ENCODE assay signal across 8 cellular contexts in the genomic region with DNA sequence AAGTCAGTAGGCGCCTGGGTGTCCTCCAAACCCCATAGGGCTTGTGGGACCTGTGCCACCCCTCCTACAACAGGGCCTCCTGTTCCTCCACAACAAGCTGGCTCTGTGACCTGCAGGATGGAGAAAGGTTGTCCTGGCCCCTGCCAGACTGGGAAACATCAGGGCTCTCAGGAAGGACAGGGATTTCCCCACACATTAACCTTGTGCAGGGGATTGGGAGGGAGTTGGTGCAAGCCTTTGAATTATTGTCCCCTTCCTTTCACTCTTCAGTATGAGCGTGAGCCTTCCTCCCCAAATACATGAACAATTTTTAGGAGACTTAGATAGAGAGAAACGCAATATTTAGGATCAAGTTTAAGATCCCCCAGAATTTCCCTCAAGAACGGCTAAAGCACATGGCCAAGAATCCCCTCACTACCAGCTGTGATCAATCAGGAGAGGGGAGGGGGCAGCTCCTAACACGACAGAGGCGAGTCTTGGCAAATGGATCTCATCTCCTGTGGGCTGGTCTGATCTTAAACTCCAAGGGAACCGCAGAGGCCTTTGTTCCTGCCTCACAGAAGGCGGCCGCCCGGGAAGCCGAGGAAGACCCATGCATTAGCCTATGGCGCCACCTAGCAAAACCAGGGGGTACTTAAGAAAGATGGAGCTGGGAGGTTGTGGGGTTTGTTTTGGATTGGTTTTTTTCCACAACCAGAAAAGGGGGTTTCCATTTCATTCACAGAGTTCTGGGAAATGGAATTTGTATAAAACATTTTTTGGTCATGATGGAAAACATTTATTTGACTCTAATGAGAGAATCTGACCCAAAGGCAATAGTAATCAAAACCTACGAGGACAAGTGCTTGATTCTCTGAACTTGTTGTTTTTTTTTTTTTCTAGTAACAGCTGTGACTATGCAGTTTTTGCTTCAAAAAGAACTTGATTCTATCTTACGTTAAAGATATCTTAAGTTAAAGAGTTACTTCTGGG. TPM values are rescaled to one million over a fixed set of nuclear protein-coding genes. Genes with fewer than 3 reads are reported as not detected.
A peak's percentile ranks its signal among the peaks of the same experiment; 100 is the strongest.
DNase-seq lines count a peak whose midpoint lies in the region; ATAC-seq and TF ChIP-seq lines count a peak whose summit lies in the region.

No MANE protein-coding gene starts in this region.

- peak; percentile 79 to 87 (median 81) for TF ChIP-seq CTCF in ascending aorta (IDR thresholded peaks at IDR 0.05)

- H3K36me3 ChIP-seq in SJSA1 (no peaks in the 10 kb centered on the region; the same call in 1 of the 2 replicates), ascending aorta (no peaks in the 10 kb centered on the region)

- peak overlapping the region; percentile 23; the same call in 1 of the 2 replicates for H3K27ac ChIP-seq in SJSA1
- no peak overlapping the region for H3K27ac ChIP-seq in ascending aorta

- DNase-seq in C1 segment of cervical spinal cord (lab: John Stamatoyannopoulos, UW) (peak in 13 of 14 donors; percentile 5 to 77 (median 57)), NCI-H1092 (lab: John Stamatoyannopoulos, UW) (peak; percentile 65), SJSA1 (ENCODE audit: low read depth in 1 of 2, low spot score in 2 of 2) (peak; percentile 81 to 90), ascending aorta (ENCODE audit: low spot score in 2 of 2) (peak; percentile 23 to 86), hepatic stellate cell (ENCODE audit: low spot score) (peak; percentile 76), sciatic nerve (ENCODE audit: low spot score) (peak; percentile 90), cerebellar nuclear complex (lab: John Stamatoyannopoulos, UW) (no peak)

- H3K4me3 ChIP-seq in SJSA1 (no peak overlapping the region), ascending aorta (no peak overlapping the region)

- intact Hi-C loops in ascending aorta (cut with DNase I) = loop anchor here (1.0 to 5.0 kb wide), 3 partner anchors 142 to 427 kb away; no protein-coding TSS in a partner anchor
- intact Hi-C loops in sciatic nerve (cut with DNase I) = loop anchor here (1.0 kb wide), 1 partner anchor 389 kb away; no protein-coding TSS in a partner anchor

- ATAC-seq in GM19463 (IDR thresholded peaks at IDR 0.05; ENCODE audit: unreplicated experiment) = peak; percentile 68
- ATAC-seq in sciatic nerve = peak; percentile 95

- no peaks in the 10 kb centered on the region for H3K9me3 ChIP-seq in SJSA1 (replicated peaks)
- no peaks in the 10 kb centered on the region for H3K9me3 ChIP-seq in ascending aorta

- H3K27me3 ChIP-seq in SJSA1 (replicated peaks) (no peaks in the 10 kb centered on the region), ascending aorta (no peaks in the 10 kb centered on the region)

- H3K4me1 ChIP-seq in SJSA1 (replicated peaks) = peaks cover 51% of the 10 kb centered on the region
- no peaks in the 10 kb centered on the region for H3K4me1 ChIP-seq in ascending aorta

RNA-seq across cellular contexts. Expression of gene OSMR, which starts 36.1 kb away (rescaled TPM):
- 16.9 and 26.4 TPM in 2 replicates for total RNA-seq in SJSA1 (2014; rRNA removed; shearing (Covaris generic))
- total RNA-seq in ascending aorta = 52.4 TPM
- total RNA-seq in sciatic nerve = 103 TPM

Comparison
In these comparisons a context has a peak if more than half of its experiments do, and no peak if none do; other contexts are left out.
1. DNase-seq: peak in C1 segment of cervical spinal cord (13 of 14), NCI-H1092 (single experiment), SJSA1 (2 of 2), ascending aorta (2 of 2), hepatic stellate cell (single experiment) and sciatic nerve (single experiment); none in cerebellar nuclear complex (0 of 2).